1 cellular context compared by ENCODE assay signal in the genomic region with DNA sequence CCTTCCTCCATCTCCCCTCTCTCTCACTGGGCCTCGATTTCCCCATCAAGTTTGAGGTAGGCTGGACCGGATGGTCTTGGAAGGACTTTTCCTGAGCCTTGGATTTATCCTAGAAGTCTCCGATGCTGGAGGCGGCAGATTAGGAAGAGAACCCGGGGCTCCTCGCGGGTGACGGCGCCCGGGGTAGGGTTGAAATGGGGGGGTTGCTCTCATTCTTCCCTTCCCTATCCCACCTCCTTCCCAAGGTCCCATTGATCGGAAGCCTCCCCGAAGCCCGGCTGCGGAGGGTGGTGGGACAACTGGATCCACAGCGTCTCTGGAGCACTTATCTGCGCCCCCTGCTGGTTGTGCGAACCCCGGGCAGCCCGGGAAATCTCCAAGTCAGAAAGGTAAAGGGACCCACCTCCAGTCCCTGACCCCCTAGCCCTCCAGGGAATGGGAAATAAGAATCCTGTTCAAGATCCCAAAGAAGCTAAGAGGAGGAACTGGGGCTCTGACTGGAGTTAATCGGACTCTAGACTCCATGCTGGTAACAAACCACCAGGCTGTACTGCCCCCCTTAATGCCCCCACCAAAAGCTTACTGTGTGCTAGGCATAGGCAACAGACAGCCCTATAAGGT.
A peak's percentile ranks its signal among the peaks of the same experiment; 100 is the strongest.
TF ChIP-seq lines count a peak whose summit lies in the region.

No MANE protein-coding gene starts in this region.

TF ChIP-seq in K562, 482 proteins besides CTCF, POLR2A, EP300 and RAD21 (continued from another document):
- TF ChIP-seq FOXP1 (CRISPR knock-in tag; IDR thresholded peaks at IDR 0.05) (no peak), ZNF592 (IDR thresholded peaks at IDR 0.05) (no peak), SRSF1 (IDR thresholded peaks at IDR 0.05; ENCODE audit: low read depth, low read length) (no peak), SETDB1 (IDR thresholded peaks at IDR 0.05; ENCODE audit: low read length) (no peak), SMARCB1 (IDR thresholded peaks at IDR 0.05; ENCODE audit: insufficient read length, low read depth) (no peak), ZNF3 (CRISPR knock-in tag; IDR thresholded peaks at IDR 0.05) (no peak), NR2F6 (CRISPR knock-in tag; IDR thresholded peaks at IDR 0.05) (no peak), MBD1 (CRISPR knock-in tag; IDR thresholded peaks at IDR 0.05) (no peak), ASH1L (IDR thresholded peaks at IDR 0.05; ENCODE audit: borderline replicate concordance, low read depth, partially characterized antibody) (no peak), HDAC6 (IDR thresholded peaks at IDR 0.05; ENCODE audit: low read depth, low read length) (no peak), MCM3 (IDR thresholded peaks at IDR 0.05) (no peak), ZNF263 (CRISPR knock-in tag; IDR thresholded peaks at IDR 0.05; ENCODE audit: borderline replicate concordance) (no peak), RNF2 (IDR thresholded peaks at IDR 0.05) (no peak), DEAF1 (CRISPR knock-in tag; IDR thresholded peaks at IDR 0.05) (0 out of 2 replicates have a peak, but pooled peaks have one; percentile 19), ZNF668 (CRISPR knock-in tag; IDR thresholded peaks at IDR 0.05) (no peak), CBFB (CRISPR knock-in tag; IDR thresholded peaks at IDR 0.05) (0 out of 2 replicates have a peak, but pooled peaks have one; percentile 48), TCFL5 (CRISPR knock-in tag; conservative IDR thresholded peaks at IDR 0.05) (no peak), TCF7 (IDR thresholded peaks at IDR 0.05; ENCODE audit: borderline replicate concordance) (no peak), ZBED1 (IDR thresholded peaks at IDR 0.05) (no peak), TAF9B (IDR thresholded peaks at IDR 0.05; ENCODE audit: partially characterized antibody) (no peak), RBM25 (IDR thresholded peaks at IDR 0.05; ENCODE audit: low read depth, low read length, severe bottlenecking) (no peak), TCF15 (CRISPR knock-in tag; IDR thresholded peaks at IDR 0.05) (no peak), ZNF277 (CRISPR knock-in tag; IDR thresholded peaks at IDR 0.05; ENCODE audit: borderline replicate concordance) (no peak), VEZF1 (CRISPR knock-in tag; IDR thresholded peaks at IDR 0.05) (peak; percentile 76), MAFK (IDR thresholded peaks at IDR 0.05; ENCODE audit: low read length) (no peak), LEF1 (IDR thresholded peaks at IDR 0.05) (no peak)
